ENCODE assay signal across 24 cellular contexts in the genomic region with DNA sequence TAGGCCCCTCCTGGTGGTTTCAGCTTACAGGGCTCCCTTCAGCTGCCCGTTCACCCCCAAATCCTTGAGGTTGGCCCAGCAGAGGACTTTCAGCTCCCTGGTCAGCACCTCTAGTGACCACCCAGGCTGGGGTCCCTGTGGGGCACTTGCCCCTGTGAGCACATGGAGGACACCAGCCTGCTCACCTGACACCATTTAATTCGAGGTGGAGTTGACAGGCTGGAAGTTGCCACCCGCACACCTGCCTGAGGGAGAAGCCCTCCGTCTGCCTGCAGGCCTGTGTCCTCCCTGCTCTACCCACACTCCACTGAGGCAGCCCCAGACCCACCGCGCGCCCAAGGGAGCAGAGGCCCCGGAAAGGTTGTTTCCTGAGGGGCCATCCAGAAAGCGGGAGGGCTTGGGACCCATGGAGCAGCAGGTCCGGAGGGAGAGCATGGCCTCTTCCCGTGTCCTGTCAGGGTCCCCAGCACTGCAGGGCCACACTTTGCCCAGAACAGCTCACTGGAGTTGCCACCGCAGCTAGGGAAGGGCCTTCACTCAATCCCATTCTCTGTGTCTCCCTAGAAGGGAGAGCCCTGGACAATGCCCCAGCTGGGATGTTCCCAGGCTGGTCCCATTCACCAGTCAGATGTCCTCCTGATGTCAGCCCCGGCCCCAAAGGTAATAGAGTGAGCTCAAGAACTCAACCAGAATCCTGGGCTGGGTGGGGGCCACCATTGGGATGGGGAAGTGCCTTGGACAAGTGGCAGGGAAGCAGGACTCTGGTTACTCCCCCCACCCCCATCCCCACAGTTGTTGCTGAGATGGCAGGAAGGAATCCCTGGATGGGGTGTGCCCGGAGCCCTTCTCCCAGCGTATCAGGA.
DNase-seq lines count a peak whose midpoint lies in the region; ATAC-seq, FAIRE-seq and TF ChIP-seq lines count a peak whose summit lies in the region.
"Had no signal": no experiment of that assay in that cellular context is flagged by ENCODE, and none has a peak within 500 bp of the region (broad histone marks: within the 10 kb centered on the region; RNA-seq: fewer than 3 reads in every experiment).

No MANE protein-coding gene starts in this region.

- no peaks in the 10 kb centered on the region for H4K20me1 ChIP-seq in PC-3 (ENCODE audit: low read length)
- H4K20me1 ChIP-seq in osteoblast (ENCODE audit: insufficient read depth, low read length), result peaks cover 3% of the 10 kb centered on the region

- H3K36me3 ChIP-seq in GM06990 (ENCODE audit: control insufficient read depth, insufficient read depth, low read length) (peaks cover 12% of the 10 kb centered on the region), PC-3 (ENCODE audit: low read depth, low read length) (0 out of 2 replicates have a peak, but pooled peaks cover 4% of the 10 kb centered on the region), bronchial epithelial cell (ENCODE audit: control insufficient read depth, insufficient read depth, low read length) (peaks cover 14% of the 10 kb centered on the region), osteoblast (ENCODE audit: insufficient read depth, low read length) (peaks cover 22% of the 10 kb centered on the region)

- no peaks in the 10 kb centered on the region for H3K27me3 ChIP-seq in GM06990 (replicated peaks; ENCODE audit: control insufficient read depth, insufficient read depth, low read length)
- H3K27me3 ChIP-seq in PC-3 (ENCODE audit: low read length), result no peaks in the 10 kb centered on the region
- no peaks in the 10 kb centered on the region for H3K27me3 ChIP-seq in bronchial epithelial cell (ENCODE audit: control insufficient read depth, insufficient read depth, low read length)
- no peaks in the 10 kb centered on the region for H3K27me3 ChIP-seq in osteoblast (ENCODE audit: insufficient read depth, low read length)
- H3K27me3 ChIP-seq: BLaER1 treated with 17β-estradiol and CSF1 and Interleukin-3, amounts not matched to agents 10 nM and 100 nM; MG63 had no signal

- H3K27ac ChIP-seq in PC-3 (ENCODE audit: low read length) (no peak overlapping the region), osteoblast (ENCODE audit: low read depth, low read length) (no peak overlapping the region)
- H3K27ac ChIP-seq: BLaER1 treated with 17β-estradiol and CSF1 and Interleukin-3, amounts not matched to agents 10 nM and 100 nM had no signal

- no peaks in the 10 kb centered on the region for H3K9me3 ChIP-seq in PC-3 (ENCODE audit: low read length)
- no peaks in the 10 kb centered on the region for H3K9me3 ChIP-seq in osteoblast (ENCODE audit: low read depth, low read length)
- H3K9me3 ChIP-seq: BLaER1 treated with 17β-estradiol and CSF1 and Interleukin-3, amounts not matched to agents 10 nM and 100 nM; MG63 had no signal

- peak; percentile 58 for FAIRE-seq in bronchial epithelial cell (lab: Jason Lieb, UNC)
- FAIRE-seq: GM12878, GM18507 had no signal

- H3K4me2 ChIP-seq in PC-3 (ENCODE audit: low read length), result no peak overlapping the region
- H3K4me2 ChIP-seq in osteoblast (ENCODE audit: insufficient read depth, low read length), result no peak overlapping the region

- in situ Hi-C loops in ACHN (cut with HindIII; ENCODE audit: low pct_ligation_motif_present, low pct_unique_long_range_greater_than_20kb, low sequenced_read_pairs), result no loop called here

- H3K4me1 ChIP-seq in PC-3 (ENCODE audit: insufficient read depth, low read length), result no peaks in the 10 kb centered on the region
- no peaks in the 10 kb centered on the region for H3K4me1 ChIP-seq in osteoblast (ENCODE audit: insufficient read depth, low read length)

- intact Hi-C loops in PC-3 (cut with micrococcal nuclease), result no loop called here

- TF ChIP-seq CTCF in GM06990 (IDR thresholded peaks at IDR 0.05; ENCODE audit: insufficient read depth, low read length, poor library complexity, severe bottlenecking), result no peak
- TF ChIP-seq CTCF in PC-3 (conservative IDR thresholded peaks at IDR 0.05; ENCODE audit: low read depth, low read length), result no peak
- TF ChIP-seq CTCF in bronchial epithelial cell (IDR thresholded peaks at IDR 0.05; ENCODE audit: insufficient read depth, low read length, severe bottlenecking), result no peak
- TF ChIP-seq CTCF in osteoblast (IDR thresholded peaks at IDR 0.05; ENCODE audit: extremely low read depth, low read depth, low read length), result no peak

- H3K4me3 ChIP-seq in GM06990 (replicated peaks; ENCODE audit: low read depth, low read length) (no peak overlapping the region), PC-3 (ENCODE audit: low read length) (no peak overlapping the region), bronchial epithelial cell (ENCODE audit: low read depth, low read length) (no peak overlapping the region), osteoblast (ENCODE audit: insufficient read depth, low read length) (no peak overlapping the region)
- H3K4me3 ChIP-seq: BLaER1 treated with 17β-estradiol and CSF1 and Interleukin-3, amounts not matched to agents 10 nM and 100 nM; GM12878; MG63 had no signal

- no TSS peak for BruUV-seq in PC-3 (replicated peaks; lab: Mats Ljungman, UMichigan)

- CTCF ChIA-PET in PC-3 (lab: Charles Lee), result no interaction called here

- peak; percentile 27 for ATAC-seq in PC-3
- ATAC-seq in GM18498 (IDR thresholded peaks at IDR 0.05; ENCODE audit: unreplicated experiment), result no peak
- ATAC-seq in HG02885 (IDR thresholded peaks at IDR 0.05; ENCODE audit: poor library complexity, unreplicated experiment), result no peak
- no peak for ATAC-seq in GM18505 (IDR thresholded peaks at IDR 0.05; ENCODE audit: unreplicated experiment)
- ATAC-seq: CD8-positive, alpha-beta T cell had no signal

- H2AFZ ChIP-seq in PC-3 (ENCODE audit: low read length), result no peak overlapping the region
- no peak overlapping the region for H2AFZ ChIP-seq in osteoblast (ENCODE audit: low read length)

- H3K9me2 ChIP-seq in PC-3 (replicated peaks; ENCODE audit: low read length), result no peaks in the 10 kb centered on the region

- POLR2A ChIA-PET in PC-3 (lab: Charles Lee; ENCODE audit: unreplicated experiment), result no interaction called here

- DNase-seq in GM06990 (ENCODE audit: extremely low read depth, insufficient read length) (peak; percentile 13), PC-3 (no peak), bronchial epithelial cell (ENCODE audit: low read depth) (no peak), osteoblast (ENCODE audit: insufficient read length, low spot score, missing footprints) (peak; percentile 41), ACHN (no peak)
- DNase-seq: Calu3; CD8-positive, alpha-beta T cell; GF-D8; H7; HFFc6; Kasumi-1; MG63; NCI-H1092; NCI-H1436 treated with DMSO at 0.1 percent for 48 hours; NCI-H2029; NCI-H345; NCI-H526 treated with DMSO at 0.1 percent for 48 hours; NK-92 treated with Interleukin-12 subunit alpha and Interleukin-12 subunit beta, amount 100 ng/mL, for 24 hours had no signal

- H3K9ac ChIP-seq in PC-3 (ENCODE audit: low read length), result no peak overlapping the region
- H3K9ac ChIP-seq: BLaER1 treated with 17β-estradiol and CSF1 and Interleukin-3, amounts not matched to agents 10 nM and 100 nM had no signal

- no peaks in the 10 kb centered on the region for H3F3A ChIP-seq in PC-3 (ENCODE audit: low read length, unreplicated experiment)

- no peak for TF ChIP-seq POLR2A in GM18505 (IDR thresholded peaks at IDR 0.05; ENCODE audit: borderline replicate concordance, extremely low read depth, insufficient read depth, insufficient read length)

- H3K79me2 ChIP-seq in PC-3 (ENCODE audit: low read length) (no peaks in the 10 kb centered on the region), osteoblast (ENCODE audit: insufficient read depth, low read length) (no peaks in the 10 kb centered on the region)

Comparison
In these comparisons a context has a peak if more than half of its experiments do, and no peak if none do; other contexts are left out.
1. DNase-seq: peak in GM06990 (single experiment) and osteoblast (single experiment); none in PC-3 (single experiment), bronchial epithelial cell (single experiment) and ACHN (single experiment).